Comparison of ENCODE assay signal across 7 cellular contexts in genomic region chr12:131666978-131667588, GRCh38. TPM values are rescaled to one million over a fixed set of nuclear protein-coding genes. Genes with fewer than 3 reads are reported as not detected.
A peak's percentile ranks its signal among the peaks of the same experiment; 100 is the strongest.
DNase-seq lines count a peak whose midpoint lies in the region; ATAC-seq and TF ChIP-seq lines count a peak whose summit lies in the region.
"Not testable (repeated sequence)": the region's sequence is repeated elsewhere in the genome, so short reads cannot be mapped to it uniquely, and the experiment has no call there.

No MANE protein-coding gene starts in this region.

- H2BK12ac ChIP-seq in trophoblast cell (ENCODE audit: low read length): not testable (repeated sequence)

- not testable (repeated sequence) for H2AFZ ChIP-seq in Karpas-422 (ENCODE audit: low read length); trophoblast cell (ENCODE audit: insufficient read depth, low read length, poor library complexity)

- not testable (repeated sequence) for H4K91ac ChIP-seq in trophoblast cell (ENCODE audit: low read depth, low read length)

- not testable (repeated sequence) for H2AK5ac ChIP-seq in trophoblast cell (ENCODE audit: low read length)

- H4K20me1 ChIP-seq in Karpas-422 (ENCODE audit: insufficient read depth, low read depth, low read length): not testable (repeated sequence)

- H3K27me3 ChIP-seq in Karpas-422 (ENCODE audit: low read length); trophoblast cell (ENCODE audit: insufficient read depth, low read length): not testable (repeated sequence)

- POLR2A ChIA-PET in activated B cell treated with CpG ODN at 0.5 μM for 24 hours (lab: Charles Lee): not testable (repeated sequence)

- H3K27ac Mint-ChIP-seq in activated B cell treated with CpG ODN at 0.5 μM for 24 hours (peak overlapping the region; percentile 46), naive B cell (peak overlapping the region in 5 of 6 donors; percentile 70 to 94 (median 78))
- H3K27ac Mint-ChIP-seq in effector memory CD8-positive, alpha-beta T cell: peak overlapping the region in 1 of 2 donors; percentile 67

- not testable (repeated sequence) for H3K9me3 Mint-ChIP-seq in activated B cell treated with CpG ODN at 0.5 μM for 24 hours; effector memory CD8-positive, alpha-beta T cell; naive B cell

- H2BK120ac ChIP-seq in trophoblast cell (ENCODE audit: insufficient read depth, low read length, poor library complexity): not testable (repeated sequence)

- H3K9me2 ChIP-seq in Karpas-422 (replicated peaks; ENCODE audit: insufficient read depth, low read length): not testable (repeated sequence)

- not testable (repeated sequence) for H3K4ac ChIP-seq in trophoblast cell (ENCODE audit: low read depth, low read length)

- H4K12ac ChIP-seq in trophoblast cell (ENCODE audit: low read depth, low read length): peak overlapping the region; percentile 18

- H3K79me2 ChIP-seq in Karpas-422 (ENCODE audit: low read length); trophoblast cell (ENCODE audit: control insufficient read depth, insufficient read depth, low read length, poor library complexity): not testable (repeated sequence)

- not testable (repeated sequence) for H4K8ac ChIP-seq in trophoblast cell (ENCODE audit: low read depth, low read length)

- H3K14ac ChIP-seq in trophoblast cell (ENCODE audit: low read length): not testable (repeated sequence)

- H3K4me1 ChIP-seq in Karpas-422 (ENCODE audit: low read length); trophoblast cell (ENCODE audit: control insufficient read depth in 1 of 2, insufficient read depth in 2 of 2, low read length in 2 of 2): not testable (repeated sequence)

- not testable (repeated sequence) for H2BK5ac ChIP-seq in trophoblast cell (ENCODE audit: low read depth, low read length, poor library complexity)

- not testable (repeated sequence) for H3K79me1 ChIP-seq in trophoblast cell (ENCODE audit: low read length)

- ATAC-seq in activated B cell treated with CpG ODN at 0.5 μM for 24 hours (ENCODE audit: low read depth) (peak; percentile 56), naive B cell (ENCODE audit: low read depth in 2 of 2) (peak; percentile 73 to 78)
- peak; percentile 27 for ATAC-seq in effector memory CD8-positive, alpha-beta T cell (replicated peaks)

- peak; percentile 0 for DNase-seq in Daoy (ENCODE audit: low read depth)
- DNase-seq in Karpas-422: peak; percentile 43
- DNase-seq in NOMO-1 treated with dmso at 0.1 percent for 144 hours (lab: John Stamatoyannopoulos, UW; ENCODE audit: unreplicated experiment): peak; percentile 37
- DNase-seq in activated B cell treated with CpG ODN at 0.5 μM for 24 hours; effector memory CD8-positive, alpha-beta T cell; trophoblast cell: not testable (repeated sequence)
- DNase-seq in naive B cell: peak; percentile 12

- H3K9ac ChIP-seq in Karpas-422 (ENCODE audit: low read length); trophoblast cell (ENCODE audit: low read length): not testable (repeated sequence)

- CTCF ChIA-PET in activated B cell treated with CpG ODN at 0.5 μM for 24 hours (lab: Charles Lee): not testable (repeated sequence)

- H3K4me2 ChIP-seq in Karpas-422 (ENCODE audit: low read depth, low read length, poor library complexity, severe bottlenecking); trophoblast cell (ENCODE audit: low read length): not testable (repeated sequence)

- not testable (repeated sequence) for H3K23ac ChIP-seq in trophoblast cell (ENCODE audit: low read length)

- H3K18ac ChIP-seq in trophoblast cell (ENCODE audit: low read length): not testable (repeated sequence)

- H3K9me3 ChIP-seq in Karpas-422 (ENCODE audit: low read length); trophoblast cell (ENCODE audit: insufficient read depth, low read depth, low read length): not testable (repeated sequence)

- intact Hi-C loops in activated B cell treated with CpG ODN at 0.5 μM for 24 hours (cut with micrococcal nuclease): not testable (repeated sequence)

- not testable (repeated sequence) for H3K4me1 Mint-ChIP-seq in activated B cell treated with CpG ODN at 0.5 μM for 24 hours; effector memory CD8-positive, alpha-beta T cell (ENCODE audit: low read depth in 2 of 2)
- H3K4me1 Mint-ChIP-seq in naive B cell: peaks cover 3 to 12% (median 5%) of the 10 kb centered on the region in 3 donors

- not testable (repeated sequence) for H3K36me3 Mint-ChIP-seq in activated B cell treated with CpG ODN at 0.5 μM for 24 hours (ENCODE audit: low read depth); effector memory CD8-positive, alpha-beta T cell (ENCODE audit: insufficient read depth); naive B cell

- no CpG with 5 or more reads among the region's 12 CpGs for WGBS in trophoblast cell (ENCODE audit: extremely low coverage, insufficient coverage, insufficient read length)

- H3K27ac ChIP-seq in Karpas-422 (ENCODE audit: low read length); trophoblast cell (ENCODE audit: low read depth, low read length): not testable (repeated sequence)

- H3K27me3 Mint-ChIP-seq in activated B cell treated with CpG ODN at 0.5 μM for 24 hours: not testable (repeated sequence)
- H3K27me3 Mint-ChIP-seq in effector memory CD8-positive, alpha-beta T cell: peaks cover 6 to 44% of the 10 kb centered on the region in 2 donors
- H3K27me3 Mint-ChIP-seq in naive B cell: peaks cover 7 to 17% (median 14%) of the 10 kb centered on the region in 3 donors

- not testable (repeated sequence) for TF ChIP-seq CTCF in activated B cell treated with CpG ODN at 0.5 μM for 24 hours (IDR thresholded peaks at IDR 0.05)

- not testable (repeated sequence) for H3K4me3 Mint-ChIP-seq in activated B cell treated with CpG ODN at 0.5 μM for 24 hours; effector memory CD8-positive, alpha-beta T cell; naive B cell

- H3K4me3 ChIP-seq in Karpas-422 (ENCODE audit: low read length); trophoblast cell (ENCODE audit: low read depth, low read length): not testable (repeated sequence)

- H3K36me3 ChIP-seq in Karpas-422 (ENCODE audit: insufficient read depth, low read length); trophoblast cell (ENCODE audit: control insufficient read depth in 1 of 2, insufficient read depth in 2 of 2, low read length in 2 of 2): not testable (repeated sequence)

RNA-seq across cellular contexts. Expression of gene SFSWAP, which starts 43.8 kb away (rescaled TPM):
- 29.2 and 33.9 TPM in 2 replicates for total RNA-seq in Daoy (2014; rRNA removed; shearing (Covaris generic))
- total RNA-seq in Karpas-422 (2014; rRNA removed; shearing (Covaris generic); ENCODE audit: low replicate concordance): 30.0 and 48.8 TPM in 2 replicates
- 75.1 and 88.0 TPM in 2 replicates for total RNA-seq in activated B cell treated with CpG ODN at 0.5 μM for 24 hours
- 10 to 100 TPM in 5 of 6 donors, 1 to 10 TPM in 1; 10.0 to 33.5 (median 19.0) TPM for polyA plus RNA-seq in naive B cell (ENCODE audit: low read depth in 6 of 6)
- polyA plus RNA-seq in trophoblast cell (2013): 38.0 and 38.5 TPM in 2 replicates
